Comparison of ENCODE assay signal across 23 cellular contexts in genomic region chr12:28443337-28443736, GRCh38.
DNase-seq lines count a peak whose midpoint lies in the region; ATAC-seq lines count a peak whose summit lies in the region.
"Had no signal": no experiment of that assay in that cellular context is flagged by ENCODE, and none has a peak within 500 bp of the region (broad histone marks: within the 10 kb centered on the region; RNA-seq: fewer than 3 reads in every experiment).

No MANE protein-coding gene starts in this region.

- DNase-seq in DMS153 (lab: John Stamatoyannopoulos, UW) (peak; percentile 26), DMS153 treated with DMSO at 0.1 percent for 48 hours (lab: John Stamatoyannopoulos, UW; ENCODE audit: unreplicated experiment) (no peak), NCI-H1417 (lab: John Stamatoyannopoulos, UW) (peak; percentile 14 to 80 (median 36)), NCI-H2171 (lab: John Stamatoyannopoulos, UW) (peak; percentile 99), fibroblast of peridontal ligament (ENCODE audit: extremely low read depth) (peak; percentile 8), left colon (no peak)
- no peak for DNase-seq in activated CD4-positive, CD25-positive, alpha-beta regulatory T cell (lab: John Stamatoyannopoulos, UW)
- no peak for DNase-seq in activated CD4-positive, alpha-beta T cell treated with anti-CD3 and anti-CD28 coated beads, Interleukin-2, amount 50 U/mL, for 4 hours
- DNase-seq: 8988T; activated CD4-positive, alpha-beta T cell treated with anti-CD3 and anti-CD28 coated beads, Interleukin-2, amount 50 U/mL, for 1 hour; activated naive CD4-positive, alpha-beta T cell treated with anti-CD3 and anti-CD28 coated beads, Interleukin-2, amount 50 U/mL, for 16 hours; CD8-positive, alpha-beta T cell; effector CD4-positive, alpha-beta T cell; GF-D8; kidney; lower lobe of right lung; natural killer cell; NCI-H2227 treated with DMSO at 0.1 percent for 48 hours; NK-92 treated with Interleukin-12 subunit alpha and Interleukin-12 subunit beta, amount 100 ng/mL, for 24 hours; stimulated activated naive CD8-positive, alpha-beta T cell treated with anti-CD3 and anti-CD28 coated beads, Interleukin-15, Interleukin-2, amounts not matched to agents 100 U/mL and 50 U/mL, for 24 hours; T1000; WERI-Rb-1 had no signal

- intact Hi-C loops in left colon (cut with DNase I, micrococcal nuclease), result no loop called here

- no peak for ATAC-seq in left colon
- ATAC-seq: CD8-positive, alpha-beta T cell; lower lobe of right lung; natural killer cell; Panc1; stimulated activated naive CD8-positive, alpha-beta T cell treated with anti-CD3 and anti-CD28 coated beads, Interleukin-15, Interleukin-2, amounts not matched to agents 100 U/mL and 50 U/mL, for 24 hours had no signal

Comparison
In these comparisons a context has a peak if more than half of its experiments do, and no peak if none do; other contexts are left out.
1. DNase-seq: peak in DMS153 (single experiment), NCI-H1417 (3 of 3), NCI-H2171 (single experiment) and fibroblast of peridontal ligament (single experiment); none in DMS153 treated with DMSO at 0.1 percent for 48 hours (single experiment), activated CD4-positive, CD25-positive, alpha-beta regulatory T cell (0 of 4), left colon (0 of 2) and activated CD4-positive, alpha-beta T cell treated with anti-CD3 and anti-CD28 coated beads, Interleukin-2, amount 50 U/mL, for 4 hours (0 of 2).